Comparison of ENCODE assay signal across 14 cellular contexts in the genomic region with DNA sequence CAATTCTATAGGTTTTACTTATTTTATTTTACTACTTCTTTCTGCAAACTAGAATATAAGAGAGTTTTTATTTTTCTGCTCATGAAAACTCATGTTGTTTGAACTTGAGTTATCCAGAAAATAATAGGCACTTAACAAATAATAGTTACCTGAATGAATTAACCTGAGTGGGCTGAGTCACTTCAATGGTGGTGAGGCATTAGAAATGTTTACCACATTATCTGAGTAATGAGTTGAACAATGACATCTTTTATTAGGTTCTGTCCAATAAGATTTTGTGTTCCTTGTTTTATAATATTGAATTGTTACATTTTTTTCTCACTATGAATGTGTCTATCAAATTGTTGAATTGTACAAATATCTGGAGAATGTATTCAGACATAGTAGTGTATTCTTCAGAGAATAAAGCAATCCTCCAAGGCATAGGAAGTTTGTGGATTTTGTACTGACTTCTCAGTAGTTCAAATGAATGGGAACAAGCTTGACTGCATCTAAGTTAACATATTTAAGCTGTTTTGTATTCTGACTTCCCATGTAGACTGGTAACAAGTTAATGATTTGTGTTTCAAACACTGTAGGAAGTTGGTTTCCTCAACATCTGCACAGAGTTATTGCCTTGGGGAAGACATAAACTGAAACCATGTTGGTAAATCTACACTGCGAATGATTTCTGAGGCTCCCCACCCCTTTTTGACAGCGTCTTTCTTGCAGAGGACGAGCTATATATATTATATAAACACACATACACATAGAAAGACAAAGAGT.
DNase-seq lines count a peak whose midpoint lies in the region; ATAC-seq, FAIRE-seq and TF ChIP-seq lines count a peak whose summit lies in the region.
"Had no signal": no experiment of that assay in that cellular context is flagged by ENCODE, and none has a peak within 500 bp of the region (broad histone marks: within the 10 kb centered on the region; RNA-seq: fewer than 3 reads in every experiment).

No MANE protein-coding gene starts in this region.

- ATAC-seq in GM18861 (IDR thresholded peaks at IDR 0.05; ENCODE audit: unreplicated experiment) = peak; percentile 93
- peak; percentile 67 for ATAC-seq in GM21717 (IDR thresholded peaks at IDR 0.05; ENCODE audit: unreplicated experiment)
- ATAC-seq in HG03139 (IDR thresholded peaks at IDR 0.05; ENCODE audit: unreplicated experiment) = peak; percentile 95
- ATAC-seq in GM18868 (IDR thresholded peaks at IDR 0.05; ENCODE audit: unreplicated experiment) = no peak
- ATAC-seq: activated naive CD8-positive, alpha-beta T cell treated with anti-CD3 and anti-CD28 coated beads, Interleukin-2, amount 50 U/mL, for 24 hours; esophagus mucosa; stimulated activated naive CD8-positive, alpha-beta T cell treated with anti-CD3 and anti-CD28 coated beads, Interleukin-15, amount 100 ng/mL, for 72 hours had no signal

- no peak for TF ChIP-seq CTCF in endothelial cell (IDR thresholded peaks at IDR 0.05; ENCODE audit: unreplicated experiment)
- no peak for TF ChIP-seq CTCF in D721Med (IDR thresholded peaks at IDR 0.05; ENCODE audit: insufficient read depth, missing control alignments)

- no peaks in the 10 kb centered on the region for H3K36me3 ChIP-seq in H7 (replicated peaks; ENCODE audit: control insufficient read depth, insufficient read depth, low read length)

- H3K4me3 ChIP-seq in H7 (ENCODE audit: insufficient read depth, low read depth, low read length) = no peak overlapping the region
- H3K4me3 ChIP-seq: GM23248 had no signal

- no peaks in the 10 kb centered on the region for H3K36me3 Mint-ChIP-seq in endothelial cell (ENCODE audit: low read depth, unreplicated experiment)

- no peak for FAIRE-seq in D721Med (lab: Jason Lieb, UNC)

- no peaks in the 10 kb centered on the region for H3K27me3 ChIP-seq in H7 (ENCODE audit: control insufficient read depth, insufficient read depth, low read length)

- no peaks in the 10 kb centered on the region for H3K9me3 Mint-ChIP-seq in endothelial cell (ENCODE audit: unreplicated experiment)
- H3K9me3 Mint-ChIP-seq: activated naive CD8-positive, alpha-beta T cell treated with anti-CD3 and anti-CD28 coated beads, Interleukin-2, amount 50 U/mL, for 24 hours; stimulated activated naive CD8-positive, alpha-beta T cell treated with anti-CD3 and anti-CD28 coated beads, Interleukin-15, amount 100 ng/mL, for 72 hours had no signal

- no peak overlapping the region for H3K4me3 Mint-ChIP-seq in endothelial cell (ENCODE audit: unreplicated experiment)
- H3K4me3 Mint-ChIP-seq: activated naive CD8-positive, alpha-beta T cell treated with anti-CD3 and anti-CD28 coated beads, Interleukin-2, amount 50 U/mL, for 24 hours; stimulated activated naive CD8-positive, alpha-beta T cell treated with anti-CD3 and anti-CD28 coated beads, Interleukin-15, amount 100 ng/mL, for 72 hours had no signal

- DNase-seq in endothelial cell (ENCODE audit: low spot score) (no peak), H7 (no peak), D721Med (ENCODE audit: insufficient read length, low spot score) (no peak)
- no peak for DNase-seq in activated effector memory CD4-positive, alpha-beta T cell treated with Interleukin-2 at 50 U/mL for 16 hours
- DNase-seq: activated naive CD8-positive, alpha-beta T cell treated with anti-CD3 and anti-CD28 coated beads, Interleukin-2, amount 50 U/mL, for 24 hours; cerebellar nuclear complex; GM23248; NCI-H510A treated with DMSO at 0.1 percent for 48 hours; stimulated activated naive CD8-positive, alpha-beta T cell treated with anti-CD3 and anti-CD28 coated beads, Interleukin-15, amount 100 ng/mL, for 72 hours had no signal

- peaks cover 22% of the 10 kb centered on the region for H3K4me1 Mint-ChIP-seq in endothelial cell (ENCODE audit: unreplicated experiment)

- H3K27ac Mint-ChIP-seq in endothelial cell (ENCODE audit: unreplicated experiment) = peak overlapping the region; percentile 48
- H3K27ac Mint-ChIP-seq: activated naive CD8-positive, alpha-beta T cell treated with anti-CD3 and anti-CD28 coated beads, Interleukin-2, amount 50 U/mL, for 24 hours; stimulated activated naive CD8-positive, alpha-beta T cell treated with anti-CD3 and anti-CD28 coated beads, Interleukin-15, amount 100 ng/mL, for 72 hours had no signal

- H3K27me3 Mint-ChIP-seq in endothelial cell (ENCODE audit: unreplicated experiment) = no peaks in the 10 kb centered on the region
- H3K27me3 Mint-ChIP-seq: activated naive CD8-positive, alpha-beta T cell treated with anti-CD3 and anti-CD28 coated beads, Interleukin-2, amount 50 U/mL, for 24 hours; stimulated activated naive CD8-positive, alpha-beta T cell treated with anti-CD3 and anti-CD28 coated beads, Interleukin-15, amount 100 ng/mL, for 72 hours had no signal
